Comparison of ENCODE assay signal across 1 cellular context in the genomic region with DNA sequence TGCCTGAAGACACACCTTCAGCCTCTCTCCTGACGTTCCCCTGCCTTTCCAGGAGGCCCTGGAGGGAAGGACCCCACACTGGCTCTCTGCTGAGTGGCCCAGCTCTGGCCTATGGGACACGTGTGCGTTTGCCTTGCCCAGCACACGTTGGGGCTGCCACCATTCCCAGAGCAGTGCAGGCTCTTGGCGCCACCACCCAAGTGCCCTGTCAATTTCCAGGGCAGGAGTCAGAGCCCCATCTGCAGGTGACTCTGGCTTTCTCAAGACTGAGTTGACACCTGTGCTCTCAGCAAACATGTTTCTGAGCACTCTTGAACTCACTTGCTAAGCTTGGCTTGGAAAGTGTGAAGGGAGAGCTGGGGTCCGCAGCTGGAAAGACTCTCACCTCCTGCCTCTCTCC.
A peak's percentile ranks its signal among the peaks of the same experiment; 100 is the strongest.
TF ChIP-seq lines count a peak whose summit lies in the region.

No MANE protein-coding gene starts in this region.

TF ChIP-seq in GM12878, 131 proteins besides CTCF, POLR2A, EP300 and RAD21:
- TF ChIP-seq EZH2 (IDR thresholded peaks at IDR 0.05; ENCODE audit: borderline replicate concordance, control insufficient read depth, low read depth, low read length) = no peak
- no peak for TF ChIP-seq SREBF1 (IDR thresholded peaks at IDR 0.05; ENCODE audit: low read length)
- no peak for TF ChIP-seq CREM (IDR thresholded peaks at IDR 0.05; ENCODE audit: low read depth)
- TF ChIP-seq SMC3 (IDR thresholded peaks at IDR 0.05; ENCODE audit: borderline replicate concordance, low read length) = peak; percentile 74
- TF ChIP-seq YY1 (IDR thresholded peaks at IDR 0.05; ENCODE audit: low read depth, low read length) = peak; percentile 37; the same call in 1 of the 2 replicates
- TF ChIP-seq JUND (IDR thresholded peaks at IDR 0.05; ENCODE audit: low read depth, low read length) = no peak
- 0 out of 2 replicates have a peak, but pooled peaks have one; percentile 14 for TF ChIP-seq TCF12 (IDR thresholded peaks at IDR 0.05; ENCODE audit: low read depth, low read length)
- no peak for TF ChIP-seq MTA3 (IDR thresholded peaks at IDR 0.05; ENCODE audit: borderline replicate concordance, low read length)
- TF ChIP-seq BHLHE40 (IDR thresholded peaks at IDR 0.05; ENCODE audit: borderline replicate concordance in 1 of 2, low read depth in 2 of 2, low read length in 1 of 2) = peak in 1 of 2 experiments; percentile 22; a peak in 1 of 4 replicates
- no peak for TF ChIP-seq ZNF274 (IDR thresholded peaks at IDR 0.05; ENCODE audit: insufficient read depth, insufficient read length)
- no peak for TF ChIP-seq NFIC (IDR thresholded peaks at IDR 0.05; ENCODE audit: low read depth, low read length)
- TF ChIP-seq, protein P1, sequence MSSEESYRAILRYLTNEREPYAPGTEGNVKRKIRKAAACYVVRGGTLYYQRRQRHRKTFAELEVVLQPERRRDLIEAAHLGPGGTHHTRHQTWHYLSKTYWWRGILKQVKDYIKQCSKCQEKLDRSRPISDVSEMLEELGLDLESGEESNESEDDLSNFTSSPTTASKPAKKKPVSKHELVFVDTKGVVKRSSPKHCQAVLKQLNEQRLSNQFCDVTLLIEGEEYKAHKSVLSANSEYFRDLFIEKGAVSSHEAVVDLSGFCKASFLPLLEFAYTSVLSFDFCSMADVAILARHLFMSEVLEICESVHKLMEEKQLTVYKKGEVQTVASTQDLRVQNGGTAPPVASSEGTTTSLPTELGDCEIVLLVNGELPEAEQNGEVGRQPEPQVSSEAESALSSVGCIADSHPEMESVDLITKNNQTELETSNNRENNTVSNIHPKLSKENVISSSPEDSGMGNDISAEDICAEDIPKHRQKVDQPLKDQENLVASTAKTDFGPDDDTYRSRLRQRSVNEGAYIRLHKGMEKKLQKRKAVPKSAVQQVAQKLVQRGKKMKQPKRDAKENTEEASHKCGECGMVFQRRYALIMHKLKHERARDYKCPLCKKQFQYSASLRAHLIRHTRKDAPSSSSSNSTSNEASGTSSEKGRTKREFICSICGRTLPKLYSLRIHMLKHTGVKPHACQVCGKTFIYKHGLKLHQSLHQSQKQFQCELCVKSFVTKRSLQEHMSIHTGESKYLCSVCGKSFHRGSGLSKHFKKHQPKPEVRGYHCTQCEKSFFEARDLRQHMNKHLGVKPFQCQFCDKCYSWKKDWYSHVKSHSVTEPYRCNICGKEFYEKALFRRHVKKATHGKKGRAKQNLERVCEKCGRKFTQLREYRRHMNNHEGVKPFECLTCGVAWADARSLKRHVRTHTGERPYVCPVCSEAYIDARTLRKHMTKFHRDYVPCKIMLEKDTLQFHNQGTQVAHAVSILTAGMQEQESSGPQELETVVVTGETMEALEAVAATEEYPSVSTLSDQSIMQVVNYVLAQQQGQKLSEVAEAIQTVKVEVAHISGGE (CRISPR knock-in tag; IDR thresholded peaks at IDR 0.05) = no peak
- no peak for TF ChIP-seq HSF1 (IDR thresholded peaks at IDR 0.05; ENCODE audit: low read depth, low read length)
- no peak for TF ChIP-seq ASH2L (IDR thresholded peaks at IDR 0.05; ENCODE audit: borderline replicate concordance, low read depth)
- no peak for TF ChIP-seq PAX8 (IDR thresholded peaks at IDR 0.05)
- TF ChIP-seq BACH1 (IDR thresholded peaks at IDR 0.05; ENCODE audit: borderline replicate concordance) = no peak
- no peak for TF ChIP-seq NR2C1 (IDR thresholded peaks at IDR 0.05)
- TF ChIP-seq SMARCA5 (IDR thresholded peaks at IDR 0.05) = no peak
- no peak for TF ChIP-seq ELK1 (IDR thresholded peaks at IDR 0.05; ENCODE audit: low read depth, low read length)
- no peak for TF ChIP-seq HCFC1 (IDR thresholded peaks at IDR 0.05; ENCODE audit: low read length)
- no peak for TF ChIP-seq CHD1 (IDR thresholded peaks at IDR 0.05; ENCODE audit: low read depth, low read length)
